Comparison of ENCODE assay signal across 9 cellular contexts in genomic region chr17:48597775-48598631, GRCh38. TPM values are rescaled to one million over a fixed set of nuclear protein-coding genes. Genes with fewer than 3 reads are reported as not detected.
DNase-seq lines count a peak whose midpoint lies in the region; ATAC-seq, FAIRE-seq and TF ChIP-seq lines count a peak whose summit lies in the region.
"Had no signal": no experiment of that assay in that cellular context is flagged by ENCODE, and none has a peak within 500 bp of the region (broad histone marks: within the 10 kb centered on the region; RNA-seq: fewer than 3 reads in every experiment).

No MANE protein-coding gene starts in this region.

- H3K4me3 Mint-ChIP-seq in activated naive CD4-positive, alpha-beta T cell treated with anti-CD3 and anti-CD28 coated beads, Interleukin-2, amount 50 U/mL, for 24 hours, result peak overlapping the region; percentile 93
- peak overlapping the region; percentile 70 for H3K4me3 Mint-ChIP-seq in stimulated activated memory B cell treated with anti-CD40 and anti-IgM and Interleukin-4, amounts not matched to agents 10 μg/mL and 1 μg/mL and 100 μg/mL, for 72 hours
- H3K4me3 Mint-ChIP-seq in osteocyte (ENCODE audit: unreplicated experiment), result no peak overlapping the region

- H3K79me2 ChIP-seq in keratinocyte (ENCODE audit: control insufficient read depth, insufficient read depth, low read length), result no peaks in the 10 kb centered on the region

- peak overlapping the region; percentile 82 for H3K4me2 ChIP-seq in keratinocyte (ENCODE audit: control insufficient read depth, extremely low read depth, insufficient read depth, low read depth, low read length)

- TF ChIP-seq CTCF in keratinocyte (optimal IDR thresholded peaks at IDR 0.05 in 1 of 3, IDR thresholded peaks at IDR 0.05 in 1 of 3, conservative IDR thresholded peaks at IDR 0.05 in 1 of 3; ENCODE audit: extremely low read depth in 1 of 3, insufficient read depth in 2 of 3, low read length in 3 of 3) (no peak), osteocyte (IDR thresholded peaks at IDR 0.05) (no peak)

- H3K4me1 ChIP-seq in keratinocyte (ENCODE audit: control insufficient read depth, extremely low read depth, insufficient read depth, low read length), result peaks cover 13% of the 10 kb centered on the region

- dilution Hi-C loops in keratinocyte (cut with MboI; ENCODE audit: extremely low pct_ligation_motif_present, low sequenced_read_pairs), result no loop called here

- H3K36me3 Mint-ChIP-seq in activated naive CD4-positive, alpha-beta T cell treated with anti-CD3 and anti-CD28 coated beads, Interleukin-2, amount 50 U/mL, for 24 hours, result peaks cover 2% of the 10 kb centered on the region
- H3K36me3 Mint-ChIP-seq in stimulated activated memory B cell treated with anti-CD40 and anti-IgM and Interleukin-4, amounts not matched to agents 10 μg/mL and 1 μg/mL and 100 μg/mL, for 72 hours, result no peaks in the 10 kb centered on the region
- no peaks in the 10 kb centered on the region for H3K36me3 Mint-ChIP-seq in osteocyte (ENCODE audit: unreplicated experiment)

- H3K27me3 Mint-ChIP-seq in activated naive CD4-positive, alpha-beta T cell treated with anti-CD3 and anti-CD28 coated beads, Interleukin-2, amount 50 U/mL, for 24 hours, result peaks cover 79% of the 10 kb centered on the region
- H3K27me3 Mint-ChIP-seq in stimulated activated memory B cell treated with anti-CD40 and anti-IgM and Interleukin-4, amounts not matched to agents 10 μg/mL and 1 μg/mL and 100 μg/mL, for 72 hours, result peaks cover 100% of the 10 kb centered on the region
- H3K27me3 Mint-ChIP-seq in osteocyte (ENCODE audit: unreplicated experiment), result peaks cover 99% of the 10 kb centered on the region

- H3K9me3 Mint-ChIP-seq in activated naive CD4-positive, alpha-beta T cell treated with anti-CD3 and anti-CD28 coated beads, Interleukin-2, amount 50 U/mL, for 24 hours, result no peaks in the 10 kb centered on the region
- H3K9me3 Mint-ChIP-seq in stimulated activated memory B cell treated with anti-CD40 and anti-IgM and Interleukin-4, amounts not matched to agents 10 μg/mL and 1 μg/mL and 100 μg/mL, for 72 hours, result no peaks in the 10 kb centered on the region
- no peaks in the 10 kb centered on the region for H3K9me3 Mint-ChIP-seq in osteocyte (ENCODE audit: unreplicated experiment)

- DNase-seq in LHCN-M2 (ENCODE audit: low read depth), result peak; percentile 90
- no peak for DNase-seq in keratinocyte (ENCODE audit: low read depth, low spot score)
- no peak for DNase-seq in osteocyte (ENCODE audit: extremely low spot score, unreplicated experiment)

- peaks cover 93% of the 10 kb centered on the region for H3K27me3 ChIP-seq in keratinocyte (ENCODE audit: control insufficient read depth, extremely low read depth, insufficient read depth, low read length)

- H3K27ac ChIP-seq in keratinocyte (ENCODE audit: control insufficient read depth, insufficient read depth, low read length), result no peak overlapping the region

- FAIRE-seq in G401.6 (lab: Jason Lieb, UNC), result peak; percentile 72
- no peak for FAIRE-seq in keratinocyte (lab: Jason Lieb, UNC)

- peaks cover 0 to 4% of the 10 kb centered on the region in 2 experiments for H3K36me3 ChIP-seq in keratinocyte (ENCODE audit: control insufficient read depth in 2 of 2, extremely low read depth in 1 of 2, insufficient read depth in 2 of 2, low read length in 2 of 2)

- peak overlapping the region; percentile 46 to 71 (median 62) for H3K4me3 ChIP-seq in keratinocyte (ENCODE audit: control insufficient read depth in 2 of 3, extremely low read depth in 1 of 3, insufficient read depth in 2 of 3, low read depth in 1 of 3, low read length in 3 of 3)

- no peaks in the 10 kb centered on the region for H3K9me3 ChIP-seq in keratinocyte (ENCODE audit: control insufficient read depth, low read depth, low read length)

- H3K4me1 Mint-ChIP-seq in activated naive CD4-positive, alpha-beta T cell treated with anti-CD3 and anti-CD28 coated beads, Interleukin-2, amount 50 U/mL, for 24 hours, result peaks cover 41% of the 10 kb centered on the region
- H3K4me1 Mint-ChIP-seq in stimulated activated memory B cell treated with anti-CD40 and anti-IgM and Interleukin-4, amounts not matched to agents 10 μg/mL and 1 μg/mL and 100 μg/mL, for 72 hours, result peaks cover 42% of the 10 kb centered on the region
- peaks cover 11% of the 10 kb centered on the region for H3K4me1 Mint-ChIP-seq in osteocyte (ENCODE audit: unreplicated experiment)

- H3K9me1 ChIP-seq in keratinocyte (ENCODE audit: control insufficient read depth, extremely low read depth, insufficient read depth, low read length), result no peaks in the 10 kb centered on the region

- no peaks in the 10 kb centered on the region for H4K20me1 ChIP-seq in keratinocyte (ENCODE audit: control insufficient read depth, extremely low read depth, insufficient read depth, low read length)

- peak overlapping the region; percentile 82 for H2AFZ ChIP-seq in keratinocyte (ENCODE audit: control insufficient read depth, low read length)

- H3K27ac Mint-ChIP-seq in activated naive CD4-positive, alpha-beta T cell treated with anti-CD3 and anti-CD28 coated beads, Interleukin-2, amount 50 U/mL, for 24 hours, result no peak overlapping the region
- peak overlapping the region; percentile 13 for H3K27ac Mint-ChIP-seq in stimulated activated memory B cell treated with anti-CD40 and anti-IgM and Interleukin-4, amounts not matched to agents 10 μg/mL and 1 μg/mL and 100 μg/mL, for 72 hours
- no peak overlapping the region for H3K27ac Mint-ChIP-seq in osteocyte (ENCODE audit: unreplicated experiment)

- TF ChIP-seq POLR2A in GM18505 (IDR thresholded peaks at IDR 0.05; ENCODE audit: borderline replicate concordance, extremely low read depth, insufficient read depth, insufficient read length), result no peak

- H3K9ac ChIP-seq in keratinocyte (ENCODE audit: control insufficient read depth, extremely low read depth, insufficient read depth, low read length), result peak overlapping the region; percentile 47

- peak; percentile 66 for ATAC-seq in stimulated activated memory B cell treated with anti-CD40 and anti-IgM and Interleukin-4, amounts not matched to agents 10 μg/mL and 1 μg/mL and 100 μg/mL, for 72 hours
- ATAC-seq in HG02973 (IDR thresholded peaks at IDR 0.05; ENCODE audit: unreplicated experiment), result no peak
- no peak for ATAC-seq in GM18505 (IDR thresholded peaks at IDR 0.05; ENCODE audit: unreplicated experiment)

RNA-seq across cellular contexts. Expression of gene HOXB5, which starts 4.4 kb away (rescaled TPM):
- total RNA-seq in LHCN-M2 (2014; rRNA removed) (0.90 and 1.8 TPM in 2 replicates), osteocyte (not detected in 2 replicates)
- polyA plus RNA-seq in LHCN-M2 (2012), result 3.5 TPM
- 0.04 to 0.19 TPM in 2 of 3 replicates, not detected in the other for polyA plus RNA-seq in keratinocyte
- not detected for polyA plus RNA-seq in keratinocyte (2011; ENCODE audit: low read depth)
- 0.04 TPM in 2 replicates for polyA plus RNA-seq in keratinocyte (2011; cell fraction: cytosol; rRNA removed)
- 0.10 and 0.16 TPM in 2 replicates for polyA plus RNA-seq in keratinocyte (2011; cell fraction: nucleus; rRNA removed)
- 0.07 TPM in 1 of 2 replicates, not detected in the other for polyA plus RNA-seq in keratinocyte (2012; ENCODE audit: low replicate concordance)
- polyA minus RNA-seq in keratinocyte, result not detected in 3 replicates
- not detected for polyA minus RNA-seq in keratinocyte (2011; cell fraction: cytosol; rRNA and poly(A)+ RNA removed)
- not detected in 2 replicates for polyA minus RNA-seq in keratinocyte (2011; cell fraction: nucleus; rRNA and poly(A)+ RNA removed)

RNA-seq across cellular contexts. Expression of gene HOXB6, which starts 6.8 kb away (rescaled TPM):
- 21.5 and 24.9 TPM in 2 replicates for total RNA-seq in LHCN-M2 (2014; rRNA removed)
- polyA plus RNA-seq in LHCN-M2 (2012), result 15.6 TPM
- polyA plus RNA-seq in keratinocyte, result 0.62 to 0.77 TPM (median 0.68 TPM) in 3 replicates
- polyA plus RNA-seq in keratinocyte (2011; ENCODE audit: low read depth), result not detected
- polyA plus RNA-seq in keratinocyte (2011; cell fraction: cytosol; rRNA removed), result 0.60 and 1.3 TPM in 2 replicates
- polyA plus RNA-seq in keratinocyte (2011; cell fraction: nucleus; rRNA removed), result 0.99 and 1.5 TPM in 2 replicates
- 0.10 and 0.93 TPM in 2 replicates for polyA plus RNA-seq in keratinocyte (2012; ENCODE audit: low replicate concordance)
- polyA minus RNA-seq in keratinocyte, result 0.45 to 2.5 TPM (median 0.46 TPM) in 3 replicates
- polyA minus RNA-seq in keratinocyte (2011; cell fraction: cytosol; rRNA and poly(A)+ RNA removed), result 1.3 TPM
- not detected in 2 replicates for polyA minus RNA-seq in keratinocyte (2011; cell fraction: nucleus; rRNA and poly(A)+ RNA removed)
- not detected in 2 replicates for total RNA-seq in osteocyte

RNA-seq across cellular contexts. Expression of gene HOXB3, which starts 8.0 kb away (rescaled TPM):
- total RNA-seq in LHCN-M2 (2014; rRNA removed) (9.0 and 12.1 TPM in 2 replicates), osteocyte (0.46 TPM in 1 of 2 replicates, not detected in the other)
- polyA plus RNA-seq in LHCN-M2 (2012), result 6.4 TPM
- 0.63 to 1.2 TPM (median 1.1 TPM) in 3 replicates for polyA plus RNA-seq in keratinocyte
- polyA plus RNA-seq in keratinocyte (2011; ENCODE audit: low read depth), result 0.56 TPM
- 0.47 and 0.49 TPM in 2 replicates for polyA plus RNA-seq in keratinocyte (2011; cell fraction: cytosol; rRNA removed)
- polyA plus RNA-seq in keratinocyte (2011; cell fraction: nucleus; rRNA removed), result 3.6 and 4.7 TPM in 2 replicates
- polyA plus RNA-seq in keratinocyte (2012; ENCODE audit: low replicate concordance), result 0.18 and 1.8 TPM in 2 replicates
- 0.30 to 0.72 TPM (median 0.54 TPM) in 3 replicates for polyA minus RNA-seq in keratinocyte
- polyA minus RNA-seq in keratinocyte (2011; cell fraction: cytosol; rRNA and poly(A)+ RNA removed), result not detected
- polyA minus RNA-seq in keratinocyte (2011; cell fraction: nucleus; rRNA and poly(A)+ RNA removed), result 1.2 and 1.3 TPM in 2 replicates

RNA-seq across cellular contexts. Expression of gene HOXB7, which starts 12.8 kb away (rescaled TPM):
- total RNA-seq in LHCN-M2 (2014; rRNA removed) (26.9 and 37.3 TPM in 2 replicates), osteocyte (not detected in 2 replicates)
- polyA plus RNA-seq in LHCN-M2 (2012), result 34.1 TPM
- polyA plus RNA-seq in keratinocyte, result 0.68 to 1.2 TPM (median 1.0 TPM) in 3 replicates
- 0.74 TPM for polyA plus RNA-seq in keratinocyte (2011; ENCODE audit: low read depth)
- 1.3 TPM in 2 replicates for polyA plus RNA-seq in keratinocyte (2011; cell fraction: cytosol; rRNA removed)
- 0.47 and 0.53 TPM in 2 replicates for polyA plus RNA-seq in keratinocyte (2011; cell fraction: nucleus; rRNA removed)
- polyA plus RNA-seq in keratinocyte (2012; ENCODE audit: low replicate concordance), result 0.47 and 2.1 TPM in 2 replicates
- 0.32 to 0.33 TPM in 2 of 3 replicates, not detected in the other for polyA minus RNA-seq in keratinocyte
- polyA minus RNA-seq in keratinocyte (2011; cell fraction: cytosol; rRNA and poly(A)+ RNA removed), result 2.3 TPM
- 0.53 TPM in 1 of 2 replicates, not detected in the other for polyA minus RNA-seq in keratinocyte (2011; cell fraction: nucleus; rRNA and poly(A)+ RNA removed)

RNA-seq across cellular contexts. Expression of gene HOXB8, which starts 17.1 kb away (rescaled TPM):
- total RNA-seq in LHCN-M2 (2014; rRNA removed), result 22.9 and 23.5 TPM in 2 replicates
- polyA plus RNA-seq in LHCN-M2 (2012), result 15.5 TPM
- not detected in 3 replicates for polyA plus RNA-seq in keratinocyte
- polyA plus RNA-seq in keratinocyte (2011; ENCODE audit: low read depth), result not detected
- polyA plus RNA-seq in keratinocyte (2011; cell fraction: cytosol; rRNA removed), result not detected in 2 replicates
- polyA plus RNA-seq in keratinocyte (2011; cell fraction: nucleus; rRNA removed), result not detected in 2 replicates
- polyA plus RNA-seq in keratinocyte (2012; ENCODE audit: low replicate concordance), result not detected in 2 replicates
- not detected in 3 replicates for polyA minus RNA-seq in keratinocyte
- not detected for polyA minus RNA-seq in keratinocyte (2011; cell fraction: cytosol; rRNA and poly(A)+ RNA removed)
- not detected in 2 replicates for polyA minus RNA-seq in keratinocyte (2011; cell fraction: nucleus; rRNA and poly(A)+ RNA removed)
- not detected in 2 replicates for total RNA-seq in osteocyte
- total RNA-seq: pulmonary artery endothelial cell had no signal

Comparison
In these comparisons a context has a peak if more than half of its experiments do, and no peak if none do; other contexts are left out.
1. RNA of gene HOXB6, which starts 6.8 kb away (total RNA-seq): 21.5 to 24.9 TPM in LHCN-M2; not detected in osteocyte; every median in the first group is over 10 times any median in the second.